Comparison of ENCODE assay signal across 8 cellular contexts in the genomic region with DNA sequence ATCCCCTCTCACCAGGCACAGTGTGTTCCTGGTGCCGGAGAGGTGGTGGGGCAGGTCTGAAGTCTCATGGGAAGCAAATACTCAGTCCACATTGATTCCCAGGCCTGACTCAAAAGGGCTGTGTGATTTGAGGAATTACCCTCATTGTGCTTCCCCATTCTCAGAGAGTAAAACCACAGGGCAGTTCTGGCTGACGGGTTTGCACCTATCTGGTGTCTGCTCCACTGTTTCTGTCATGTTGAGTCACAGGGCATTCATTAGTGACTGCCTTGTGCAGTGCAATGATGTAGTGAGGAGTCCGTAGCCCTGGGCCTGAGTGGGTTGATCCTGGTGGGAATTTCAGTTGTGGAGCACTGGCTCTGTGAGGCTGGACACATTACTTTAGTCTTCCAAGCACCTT.
DNase-seq lines count a peak whose midpoint lies in the region; ATAC-seq and TF ChIP-seq lines count a peak whose summit lies in the region.

No MANE protein-coding gene starts in this region.

- H3K79me2 ChIP-seq in GM23248 (ENCODE audit: insufficient read depth): no peaks in the 10 kb centered on the region
- H3K79me2 ChIP-seq in SK-N-SH (ENCODE audit: insufficient read depth): no peaks in the 10 kb centered on the region

- H3K4me2 ChIP-seq in GM23248 (ENCODE audit: unreplicated experiment) (no peak overlapping the region), SK-N-SH (no peak overlapping the region)

- H3K9me2 ChIP-seq in GM23248 (ENCODE audit: insufficient read depth): no peaks in the 10 kb centered on the region
- H3K9me2 ChIP-seq in SK-N-SH: no peaks in the 10 kb centered on the region

- H3K9me3 ChIP-seq in GM23248 (ENCODE audit: low read depth) (no peaks in the 10 kb centered on the region), SK-N-SH (no peaks in the 10 kb centered on the region)

- H4K20me1 ChIP-seq in GM23248 (ENCODE audit: insufficient read depth) (no peaks in the 10 kb centered on the region), SK-N-SH (ENCODE audit: insufficient read depth) (no peaks in the 10 kb centered on the region)

- TF ChIP-seq EP300 in SK-N-SH (IDR thresholded peaks at IDR 0.05; ENCODE audit: borderline replicate concordance in 1 of 2, low read depth in 1 of 2, low read length in 1 of 2): no peak

- no peak for TF ChIP-seq RAD21 in SK-N-SH (IDR thresholded peaks at IDR 0.05; ENCODE audit: low read length)

- H3K9ac ChIP-seq in GM23248: no peak overlapping the region
- H3K9ac ChIP-seq in SK-N-SH: no peak overlapping the region

- no peak overlapping the region for H3K4me3 ChIP-seq in GM23248
- no peak overlapping the region for H3K4me3 ChIP-seq in SK-N-SH (ENCODE audit: low read depth in 2 of 2, low read length in 1 of 2)

- TF ChIP-seq CTCF in SK-N-SH (IDR thresholded peaks at IDR 0.05): no peak

- H3K27me3 ChIP-seq in GM23248 (replicated peaks; ENCODE audit: insufficient read depth) (no peaks in the 10 kb centered on the region), SK-N-SH (ENCODE audit: insufficient read depth) (no peaks in the 10 kb centered on the region)

- H3K36me3 ChIP-seq in GM23248 (ENCODE audit: low read depth) (no peaks in the 10 kb centered on the region), SK-N-SH (replicated peaks in 1 of 2; ENCODE audit: control insufficient read depth in 1 of 2, insufficient read depth in 2 of 2, low read length in 1 of 2) (no peaks in the 10 kb centered on the region)

- ATAC-seq in GM18867 (IDR thresholded peaks at IDR 0.05; ENCODE audit: unreplicated experiment): peak; percentile 69

- in situ Hi-C loops in GM23248 (cut with MboI): no loop called here

- H3K4me1 ChIP-seq in GM23248 (ENCODE audit: insufficient read depth) (no peaks in the 10 kb centered on the region), SK-N-SH (ENCODE audit: control insufficient read depth in 1 of 2, insufficient read depth in 2 of 2, low read depth in 1 of 2, low read length in 1 of 2) (peaks cover 0 to 4% of the 10 kb centered on the region in 2 experiments; a peak in 1 of 4 replicates)

- H2AFZ ChIP-seq in GM23248: no peak overlapping the region
- no peak overlapping the region for H2AFZ ChIP-seq in SK-N-SH (ENCODE audit: low read depth)

- CTCF ChIA-PET in SK-N-SH (lab: Yijun Ruan, JAX): no interaction called here

- no peaks in the 10 kb centered on the region for H3F3A ChIP-seq in GM23248 (ENCODE audit: insufficient read depth)
- no peaks in the 10 kb centered on the region for H3F3A ChIP-seq in SK-N-SH (replicated peaks; ENCODE audit: insufficient read depth)

- H3K27ac ChIP-seq in GM23248 (no peak overlapping the region), SK-N-SH (ENCODE audit: low read depth in 2 of 2, low read length in 1 of 2) (no peak overlapping the region)

- POLR2A ChIA-PET in SK-N-SH (lab: Yijun Ruan, JAX): no interaction called here

- intact Hi-C loops in posterior cingulate gyrus (cut with DNase I): no loop called here

- DNase-seq in GM23248 (peak; percentile 34), KG1 (lab: John Stamatoyannopoulos, UW) (peak; percentile 23), kidney tubule cell (ENCODE audit: low spot score) (peak; percentile 92), posterior cingulate gyrus (no peak), AG08395 (ENCODE audit: low spot score) (no peak), superior temporal gyrus (ENCODE audit: extremely low spot score) (no peak), SK-N-SH (no peak)

- WGBS in GM23248 (ENCODE audit: low coverage in 1 of 2, low lambda C conversion rate in 2 of 2, missing lambda C conversion rate in 2 of 2), 2 experiments: 82% methylated on average over 3 of the region's 3 CpGs
- WGBS in SK-N-SH (ENCODE audit: low lambda C conversion rate): 81% methylated on average over 2 of the region's 3 CpGs

TF ChIP-seq in SK-N-SH, 30 proteins besides CTCF, POLR2A, EP300 and RAD21:
- TF ChIP-seq FOSL2 (IDR thresholded peaks at IDR 0.05; ENCODE audit: borderline replicate concordance, low read depth) (no peak), RXRA (IDR thresholded peaks at IDR 0.05; ENCODE audit: borderline replicate concordance, low read depth) (no peak), RFX5 (IDR thresholded peaks at IDR 0.05; ENCODE audit: low read length) (no peak), JUND (IDR thresholded peaks at IDR 0.05) (no peak), SMC3 (IDR thresholded peaks at IDR 0.05; ENCODE audit: low read depth, low read length) (no peak), TCF12 (IDR thresholded peaks at IDR 0.05) (no peak), FOXM1 (IDR thresholded peaks at IDR 0.05; ENCODE audit: low read depth) (no peak), CHD2 (IDR thresholded peaks at IDR 0.05; ENCODE audit: low read length, partially characterized antibody) (no peak), MXI1 (IDR thresholded peaks at IDR 0.05; ENCODE audit: low read depth, low read length) (no peak), RCOR1 (IDR thresholded peaks at IDR 0.05; ENCODE audit: low read length) (no peak), EZH2phosphoT487 (IDR thresholded peaks at IDR 0.05; ENCODE audit: borderline replicate concordance, low read depth) (no peak), GATA2 (CRISPR knock-in tag; IDR thresholded peaks at IDR 0.05) (no peak), NRF1 (IDR thresholded peaks at IDR 0.05; ENCODE audit: low read depth, low read length) (no peak), YY1 (IDR thresholded peaks at IDR 0.05; ENCODE audit: low read depth) (no peak), NFIC (IDR thresholded peaks at IDR 0.05; ENCODE audit: borderline replicate concordance) (no peak), TEAD4 (IDR thresholded peaks at IDR 0.05; ENCODE audit: borderline replicate concordance, insufficient read depth) (no peak), POLR2AphosphoS5 (IDR thresholded peaks at IDR 0.05; ENCODE audit: low read depth, low read length) (no peak)
- TF ChIP-seq, protein P1, sequence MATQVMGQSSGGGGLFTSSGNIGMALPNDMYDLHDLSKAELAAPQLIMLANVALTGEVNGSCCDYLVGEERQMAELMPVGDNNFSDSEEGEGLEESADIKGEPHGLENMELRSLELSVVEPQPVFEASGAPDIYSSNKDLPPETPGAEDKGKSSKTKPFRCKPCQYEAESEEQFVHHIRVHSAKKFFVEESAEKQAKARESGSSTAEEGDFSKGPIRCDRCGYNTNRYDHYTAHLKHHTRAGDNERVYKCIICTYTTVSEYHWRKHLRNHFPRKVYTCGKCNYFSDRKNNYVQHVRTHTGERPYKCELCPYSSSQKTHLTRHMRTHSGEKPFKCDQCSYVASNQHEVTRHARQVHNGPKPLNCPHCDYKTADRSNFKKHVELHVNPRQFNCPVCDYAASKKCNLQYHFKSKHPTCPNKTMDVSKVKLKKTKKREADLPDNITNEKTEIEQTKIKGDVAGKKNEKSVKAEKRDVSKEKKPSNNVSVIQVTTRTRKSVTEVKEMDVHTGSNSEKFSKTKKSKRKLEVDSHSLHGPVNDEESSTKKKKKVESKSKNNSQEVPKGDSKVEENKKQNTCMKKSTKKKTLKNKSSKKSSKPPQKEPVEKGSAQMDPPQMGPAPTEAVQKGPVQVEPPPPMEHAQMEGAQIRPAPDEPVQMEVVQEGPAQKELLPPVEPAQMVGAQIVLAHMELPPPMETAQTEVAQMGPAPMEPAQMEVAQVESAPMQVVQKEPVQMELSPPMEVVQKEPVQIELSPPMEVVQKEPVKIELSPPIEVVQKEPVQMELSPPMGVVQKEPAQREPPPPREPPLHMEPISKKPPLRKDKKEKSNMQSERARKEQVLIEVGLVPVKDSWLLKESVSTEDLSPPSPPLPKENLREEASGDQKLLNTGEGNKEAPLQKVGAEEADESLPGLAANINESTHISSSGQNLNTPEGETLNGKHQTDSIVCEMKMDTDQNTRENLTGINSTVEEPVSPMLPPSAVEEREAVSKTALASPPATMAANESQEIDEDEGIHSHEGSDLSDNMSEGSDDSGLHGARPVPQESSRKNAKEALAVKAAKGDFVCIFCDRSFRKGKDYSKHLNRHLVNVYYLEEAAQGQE (IDR thresholded peaks at IDR 0.05; ENCODE audit: low read depth, low read length): no peak
- TF ChIP-seq, protein P2, sequence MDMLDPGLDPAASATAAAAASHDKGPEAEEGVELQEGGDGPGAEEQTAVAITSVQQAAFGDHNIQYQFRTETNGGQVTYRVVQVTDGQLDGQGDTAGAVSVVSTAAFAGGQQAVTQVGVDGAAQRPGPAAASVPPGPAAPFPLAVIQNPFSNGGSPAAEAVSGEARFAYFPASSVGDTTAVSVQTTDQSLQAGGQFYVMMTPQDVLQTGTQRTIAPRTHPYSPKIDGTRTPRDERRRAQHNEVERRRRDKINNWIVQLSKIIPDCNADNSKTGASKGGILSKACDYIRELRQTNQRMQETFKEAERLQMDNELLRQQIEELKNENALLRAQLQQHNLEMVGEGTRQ (IDR thresholded peaks at IDR 0.05; ENCODE audit: borderline replicate concordance, low read depth, low read length): no peak
- TF ChIP-seq, protein P3, sequence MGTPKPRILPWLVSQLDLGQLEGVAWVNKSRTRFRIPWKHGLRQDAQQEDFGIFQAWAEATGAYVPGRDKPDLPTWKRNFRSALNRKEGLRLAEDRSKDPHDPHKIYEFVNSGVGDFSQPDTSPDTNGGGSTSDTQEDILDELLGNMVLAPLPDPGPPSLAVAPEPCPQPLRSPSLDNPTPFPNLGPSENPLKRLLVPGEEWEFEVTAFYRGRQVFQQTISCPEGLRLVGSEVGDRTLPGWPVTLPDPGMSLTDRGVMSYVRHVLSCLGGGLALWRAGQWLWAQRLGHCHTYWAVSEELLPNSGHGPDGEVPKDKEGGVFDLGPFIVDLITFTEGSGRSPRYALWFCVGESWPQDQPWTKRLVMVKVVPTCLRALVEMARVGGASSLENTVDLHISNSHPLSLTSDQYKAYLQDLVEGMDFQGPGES (IDR thresholded peaks at IDR 0.05; ENCODE audit: low read depth, low read length): no peak
TF ChIP-seq in SK-N-SH: peak in this region for 0.

Comparison
In these comparisons a context has a peak if more than half of its experiments do, and no peak if none do; other contexts are left out.
1. DNase-seq: peak in GM23248 (single experiment), KG1 (single experiment) and kidney tubule cell (single experiment); none in posterior cingulate gyrus (0 of 10), AG08395 (single experiment), superior temporal gyrus (single experiment) and SK-N-SH (single experiment).